ENCODE assay signal across 12 cellular contexts in genomic region chr3:48426401-48426909, GRCh38. TPM values are rescaled to one million over a fixed set of nuclear protein-coding genes. Genes with fewer than 3 reads are reported as not detected.
A peak's percentile ranks its signal among the peaks of the same experiment; 100 is the strongest.
DNase-seq lines count a peak whose midpoint lies in the region; ATAC-seq and TF ChIP-seq lines count a peak whose summit lies in the region.
"Had no signal": no experiment of that assay in that cellular context is flagged by ENCODE, and none has a peak within 500 bp of the region (broad histone marks: within the 10 kb centered on the region; RNA-seq: fewer than 3 reads in every experiment).

No MANE protein-coding gene starts in this region.

- H3K27ac ChIP-seq in ascending aorta (peak overlapping the region; percentile 95 to 98), thyroid gland (peak overlapping the region; percentile 94 to 96 (median 95))
- H3K27ac ChIP-seq: foreskin keratinocyte, psoas muscle, SK-N-MC had no signal

- TF ChIP-seq POLR2A in thyroid gland (IDR thresholded peaks at IDR 0.05), result no peak

- H3K4me3 Mint-ChIP-seq in glutamatergic neuron (ENCODE audit: unreplicated experiment), result peak overlapping the region; percentile 27
- no peak overlapping the region for H3K4me3 Mint-ChIP-seq in activated T-helper 2 cell treated with anti-CD3 and anti-CD28 coated beads, Interferon-gamma antibody, Interleukin-2, Interleukin-4, amounts not matched to agents 10 μg/mL and 5 μg/mL and 100 μg/mL, durations not matched to agents 14 hours and 24 hours and 36 hours (ENCODE audit: low read depth)
- H3K4me3 Mint-ChIP-seq: activated CD8-positive, alpha-beta T cell treated with anti-CD3 and anti-CD28 coated beads, Interleukin-2, amount 10 ng/mL, durations not matched to agents 7 days and 5 days had no signal

- no peak for TF ChIP-seq CTCF in ascending aorta (IDR thresholded peaks at IDR 0.05)
- no peak for TF ChIP-seq CTCF in glutamatergic neuron (IDR thresholded peaks at IDR 0.05; ENCODE audit: partially characterized antibody, unreplicated experiment)
- no peak for TF ChIP-seq CTCF in thyroid gland (IDR thresholded peaks at IDR 0.05)

- WGBS in thyroid gland, 2 donors, result 49 to 62% methylated on average over 6 to 7 of the region's 11 CpGs

- H3K9me3 ChIP-seq in ascending aorta (no peaks in the 10 kb centered on the region), thyroid gland (no peaks in the 10 kb centered on the region)
- H3K9me3 ChIP-seq: psoas muscle had no signal

- H3K36me3 Mint-ChIP-seq in glutamatergic neuron (ENCODE audit: unreplicated experiment), result no peaks in the 10 kb centered on the region
- peaks cover 6% of the 10 kb centered on the region for H3K36me3 Mint-ChIP-seq in activated T-helper 2 cell treated with anti-CD3 and anti-CD28 coated beads, Interferon-gamma antibody, Interleukin-2, Interleukin-4, amounts not matched to agents 10 μg/mL and 5 μg/mL and 100 μg/mL, durations not matched to agents 14 hours and 24 hours and 36 hours (ENCODE audit: low read depth)

- peaks cover 8% of the 10 kb centered on the region for H3K9me3 Mint-ChIP-seq in glutamatergic neuron (ENCODE audit: unreplicated experiment)
- no peaks in the 10 kb centered on the region for H3K9me3 Mint-ChIP-seq in activated T-helper 2 cell treated with anti-CD3 and anti-CD28 coated beads, Interferon-gamma antibody, Interleukin-2, Interleukin-4, amounts not matched to agents 10 μg/mL and 5 μg/mL and 100 μg/mL, durations not matched to agents 14 hours and 24 hours and 36 hours

- H3K4me3 ChIP-seq in ascending aorta (peak overlapping the region; percentile 79 to 94), thyroid gland (replicated peaks in 1 of 3) (no peak overlapping the region)
- H3K4me3 ChIP-seq: SK-N-MC had no signal

- peaks cover 18% of the 10 kb centered on the region for H3K27me3 Mint-ChIP-seq in glutamatergic neuron (ENCODE audit: unreplicated experiment)
- H3K27me3 Mint-ChIP-seq in activated T-helper 2 cell treated with anti-CD3 and anti-CD28 coated beads, Interferon-gamma antibody, Interleukin-2, Interleukin-4, amounts not matched to agents 10 μg/mL and 5 μg/mL and 100 μg/mL, durations not matched to agents 14 hours and 24 hours and 36 hours (ENCODE audit: low read depth), result peaks cover 17% of the 10 kb centered on the region

- DNase-seq in ascending aorta (ENCODE audit: low spot score in 2 of 2) (no peak), glutamatergic neuron (no peak), myocyte (ENCODE audit: low read depth) (peak; percentile 87), thyroid gland (peak in 1 of 2 donors; percentile 39), NCI-H2107 (lab: John Stamatoyannopoulos, UW) (no peak)
- DNase-seq in activated CD8-positive, alpha-beta memory T cell treated with anti-CD3 and anti-CD28 coated beads for 24 hours, result no peak
- no peak for DNase-seq in activated T-helper 2 cell treated with anti-CD3 and anti-CD28 coated beads, Interferon-gamma antibody, Interleukin-2, Interleukin-4, amounts not matched to agents 10 μg/mL and 5 μg/mL and 100 μg/mL, durations not matched to agents 14 hours and 24 hours and 36 hours (ENCODE audit: low spot score)
- DNase-seq: activated CD8-positive, alpha-beta T cell treated with anti-CD3 and anti-CD28 coated beads, Interleukin-2, amount 10 ng/mL, durations not matched to agents 7 days and 5 days; foreskin keratinocyte; psoas muscle had no signal

- H3K36me3 ChIP-seq in ascending aorta (peaks cover 7 to 23% of the 10 kb centered on the region in 2 donors), thyroid gland (peaks cover 0 to 4% of the 10 kb centered on the region in 2 donors)

- H3K27me3 ChIP-seq in ascending aorta, result no peaks in the 10 kb centered on the region
- H3K27me3 ChIP-seq in thyroid gland, result no peaks in the 10 kb centered on the region
- H3K27me3 ChIP-seq: foreskin keratinocyte had no signal

- no peak for ATAC-seq in GM18867 (IDR thresholded peaks at IDR 0.05; ENCODE audit: unreplicated experiment)
- ATAC-seq: activated CD8-positive, alpha-beta T cell treated with anti-CD3 and anti-CD28 coated beads, Interleukin-2, amount 10 ng/mL, durations not matched to agents 7 days and 5 days; foreskin keratinocyte; psoas muscle had no signal

- intact Hi-C loops in ascending aorta (cut with DNase I) (no loop called here), thyroid gland (cut with DNase I) (no loop called here)
- intact Hi-C loops in activated T-helper 2 cell treated with anti-CD3 and anti-CD28 coated beads, Interferon-gamma antibody, Interleukin-2, Interleukin-4, amounts not matched to agents 10 μg/mL and 5 μg/mL and 100 μg/mL, durations not matched to agents 14 hours and 24 hours and 36 hours (cut with micrococcal nuclease), result no loop called here

- H3K4me1 Mint-ChIP-seq in glutamatergic neuron (ENCODE audit: low read depth, unreplicated experiment), result peaks cover 19% of the 10 kb centered on the region
- peaks cover 1% of the 10 kb centered on the region for H3K4me1 Mint-ChIP-seq in activated T-helper 2 cell treated with anti-CD3 and anti-CD28 coated beads, Interferon-gamma antibody, Interleukin-2, Interleukin-4, amounts not matched to agents 10 μg/mL and 5 μg/mL and 100 μg/mL, durations not matched to agents 14 hours and 24 hours and 36 hours (ENCODE audit: low read depth)

- peaks cover 18 to 47% of the 10 kb centered on the region in 2 donors for H3K4me1 ChIP-seq in ascending aorta
- peaks cover 50 to 66% of the 10 kb centered on the region in 2 donors for H3K4me1 ChIP-seq in thyroid gland

- H3K27ac Mint-ChIP-seq in glutamatergic neuron (ENCODE audit: unreplicated experiment), result no peak overlapping the region
- no peak overlapping the region for H3K27ac Mint-ChIP-seq in activated T-helper 2 cell treated with anti-CD3 and anti-CD28 coated beads, Interferon-gamma antibody, Interleukin-2, Interleukin-4, amounts not matched to agents 10 μg/mL and 5 μg/mL and 100 μg/mL, durations not matched to agents 14 hours and 24 hours and 36 hours

RNA-seq across cellular contexts. Expression of gene PLXNB1, which starts 3.4 kb away (rescaled TPM):
- total RNA-seq in ascending aorta (160 TPM), glutamatergic neuron (ENCODE audit: unreplicated experiment) (195 TPM), myocyte (59.2 and 75.7 TPM in 2 replicates), thyroid gland (100 to 1,000 TPM; 126 to 216 (median 138) TPM)
- polyA plus RNA-seq in myocyte (2012), result 52.3 TPM
- total RNA-seq in activated T-helper 2 cell treated with anti-CD3 and anti-CD28 coated beads, Interferon-gamma antibody, Interleukin-2, Interleukin-4, amounts not matched to agents 10 μg/mL and 5 μg/mL and 100 μg/mL, durations not matched to agents 14 hours and 24 hours and 36 hours, result 6.8 and 7.0 TPM in 2 replicates

RNA-seq across cellular contexts. Expression of gene CCDC51, which starts 13.5 kb away (rescaled TPM):
- total RNA-seq in ascending aorta, result 19.3 TPM
- total RNA-seq in glutamatergic neuron (ENCODE audit: unreplicated experiment), result 15.3 TPM
- 26.2 and 39.4 TPM in 2 replicates for total RNA-seq in myocyte
- 26.5 TPM for polyA plus RNA-seq in myocyte (2012)
- total RNA-seq in thyroid gland, result 10 to 100 TPM in 3 of 4 donors, 1 to 10 TPM in 1; 8.6 to 17.0 (median 15.0) TPM
- total RNA-seq in activated T-helper 2 cell treated with anti-CD3 and anti-CD28 coated beads, Interferon-gamma antibody, Interleukin-2, Interleukin-4, amounts not matched to agents 10 μg/mL and 5 μg/mL and 100 μg/mL, durations not matched to agents 14 hours and 24 hours and 36 hours, result 22.2 and 23.7 TPM in 2 replicates

RNA-seq across cellular contexts. Expression of gene TMA7, which starts 13.6 kb away (rescaled TPM):
- total RNA-seq in ascending aorta, result 142 TPM
- 154 TPM for total RNA-seq in glutamatergic neuron (ENCODE audit: unreplicated experiment)
- total RNA-seq in myocyte, result 195 and 221 TPM in 2 replicates
- polyA plus RNA-seq in myocyte (2012), result 417 TPM
- total RNA-seq in thyroid gland, result 100 to 1,000 TPM; 133 to 413 (median 301) TPM
- 270 and 289 TPM in 2 replicates for total RNA-seq in activated T-helper 2 cell treated with anti-CD3 and anti-CD28 coated beads, Interferon-gamma antibody, Interleukin-2, Interleukin-4, amounts not matched to agents 10 μg/mL and 5 μg/mL and 100 μg/mL, durations not matched to agents 14 hours and 24 hours and 36 hours

RNA-seq across cellular contexts. Expression of gene ATRIP, which starts 20.1 kb away (rescaled TPM):
- total RNA-seq in ascending aorta (9.0 TPM), glutamatergic neuron (ENCODE audit: unreplicated experiment) (15.8 TPM), myocyte (7.8 and 10.4 TPM in 2 replicates), thyroid gland (10 to 100 TPM in 2 of 4 donors, 1 to 10 TPM in 2; 8.4 to 13.9 (median 11.0) TPM)
- 6.5 TPM for polyA plus RNA-seq in myocyte (2012)
- total RNA-seq in activated T-helper 2 cell treated with anti-CD3 and anti-CD28 coated beads, Interferon-gamma antibody, Interleukin-2, Interleukin-4, amounts not matched to agents 10 μg/mL and 5 μg/mL and 100 μg/mL, durations not matched to agents 14 hours and 24 hours and 36 hours, result 16.9 and 17.5 TPM in 2 replicates

RNA-seq across cellular contexts. Expression of gene FBXW12, which starts 54.4 kb away (rescaled TPM):
- total RNA-seq in ascending aorta, result not detected
- total RNA-seq in glutamatergic neuron (ENCODE audit: unreplicated experiment), result 0.66 TPM
- 0.21 TPM in 1 of 2 replicates, not detected in the other for total RNA-seq in myocyte
- 0.28 TPM for polyA plus RNA-seq in myocyte (2012)
- total RNA-seq in thyroid gland, result not detected
- 0.14 TPM in 1 of 2 replicates, not detected in the other for total RNA-seq in activated T-helper 2 cell treated with anti-CD3 and anti-CD28 coated beads, Interferon-gamma antibody, Interleukin-2, Interleukin-4, amounts not matched to agents 10 μg/mL and 5 μg/mL and 100 μg/mL, durations not matched to agents 14 hours and 24 hours and 36 hours
- total RNA-seq: activated CD8-positive, alpha-beta T cell treated with anti-CD3 and anti-CD28 coated beads, Interleukin-2, amount 10 ng/mL, durations not matched to agents 7 days and 5 days; foreskin keratinocyte; psoas muscle had no signal
- polyA plus RNA-seq: foreskin keratinocyte had no signal

Comparison
In these comparisons a context has a peak if more than half of its experiments do, and no peak if none do; other contexts are left out.
1. H3K4me3 ChIP-seq: peak in ascending aorta (2 of 2); none in thyroid gland (0 of 3).